15 cellular contexts compared by ENCODE assay signal in genomic region chr2:15963977-15964670, GRCh38. TPM values are rescaled to one million over a fixed set of nuclear protein-coding genes. Genes with fewer than 3 reads are reported as not detected.
DNase-seq lines count a peak whose midpoint lies in the region; ATAC-seq and TF ChIP-seq lines count a peak whose summit lies in the region.
"Had no signal": no experiment of that assay in that cellular context is flagged by ENCODE, and none has a peak within 500 bp of the region (broad histone marks: within the 10 kb centered on the region; RNA-seq: fewer than 3 reads in every experiment).

No MANE protein-coding gene starts in this region.

- H3K4me3 ChIP-seq in BE2C (ENCODE audit: low read depth, low read length), result no peak overlapping the region
- no peak overlapping the region for H3K4me3 ChIP-seq in gastroesophageal sphincter
- H3K4me3 ChIP-seq: A549 had no signal

- H3K4me3 Mint-ChIP-seq in CD4-positive, alpha-beta T cell, result no peak overlapping the region
- no peak overlapping the region for H3K4me3 Mint-ChIP-seq in chondrocyte (ENCODE audit: unreplicated experiment)
- H3K4me3 Mint-ChIP-seq in neural crest cell, result no peak overlapping the region
- H3K4me3 Mint-ChIP-seq: CD14-positive monocyte had no signal

- H3K27me3 ChIP-seq in BE2C (no peaks in the 10 kb centered on the region), gastroesophageal sphincter (no peaks in the 10 kb centered on the region)
- H3K27me3 ChIP-seq in CD4-positive, alpha-beta T cell (ENCODE audit: control insufficient read depth, insufficient read depth, low read length), result no peaks in the 10 kb centered on the region

- no peak overlapping the region for H3K27ac ChIP-seq in CD4-positive, alpha-beta T cell (ENCODE audit: low read depth, low read length)
- H3K27ac ChIP-seq in gastroesophageal sphincter, result no peak overlapping the region
- H3K27ac ChIP-seq: A549 had no signal

- peaks cover 14% of the 10 kb centered on the region for H3K9me3 ChIP-seq in BE2C
- H3K9me3 ChIP-seq in CD4-positive, alpha-beta T cell (ENCODE audit: control insufficient read depth, low read length), result no peaks in the 10 kb centered on the region
- no peaks in the 10 kb centered on the region for H3K9me3 ChIP-seq in gastroesophageal sphincter
- H3K9me3 ChIP-seq: A549 had no signal

- CTCF ChIA-PET in CD4-positive, alpha-beta T cell (lab: Charles Lee), result no interaction called here

- POLR2A ChIA-PET in CD4-positive, alpha-beta T cell (lab: Charles Lee), result no interaction called here

- no peaks in the 10 kb centered on the region for H3K4me1 ChIP-seq in BE2C
- H3K4me1 ChIP-seq in gastroesophageal sphincter, result no peaks in the 10 kb centered on the region
- H3K4me1 ChIP-seq: A549 had no signal

- H3K27ac Mint-ChIP-seq in CD4-positive, alpha-beta T cell, result peak overlapping the region; percentile 68
- no peak overlapping the region for H3K27ac Mint-ChIP-seq in chondrocyte (ENCODE audit: unreplicated experiment)
- peak overlapping the region; percentile 78 for H3K27ac Mint-ChIP-seq in neural crest cell (ENCODE audit: unreplicated experiment)
- H3K27ac Mint-ChIP-seq: CD14-positive monocyte had no signal

- H3K9me3 Mint-ChIP-seq in CD4-positive, alpha-beta T cell, result no peaks in the 10 kb centered on the region
- H3K9me3 Mint-ChIP-seq in chondrocyte (ENCODE audit: low read depth) (no peaks in the 10 kb centered on the region), neural crest cell (peaks cover 2% of the 10 kb centered on the region)

- no peaks in the 10 kb centered on the region for H3K36me3 Mint-ChIP-seq in CD4-positive, alpha-beta T cell (ENCODE audit: low read depth)
- peaks cover 3% of the 10 kb centered on the region for H3K36me3 Mint-ChIP-seq in chondrocyte (ENCODE audit: low read depth)
- H3K36me3 Mint-ChIP-seq in neural crest cell (ENCODE audit: low read depth), result peaks cover 3% of the 10 kb centered on the region
- H3K36me3 Mint-ChIP-seq: CD14-positive monocyte had no signal

- DNase-seq in BE2C (peak; percentile 98), chondrocyte (ENCODE audit: low spot score) (peak; percentile 14), neural crest cell (ENCODE audit: low read depth, low spot score) (no peak), NCI-H1694 (lab: John Stamatoyannopoulos, UW) (no peak)
- DNase-seq in CD4-positive, alpha-beta T cell, result no peak
- no peak for DNase-seq in activated CD8-positive, alpha-beta memory T cell treated with anti-CD3 and anti-CD28 coated beads for 24 hours
- DNase-seq: DMS53, GF-D8 had no signal

- no peaks in the 10 kb centered on the region for H3K27me3 Mint-ChIP-seq in CD4-positive, alpha-beta T cell
- H3K27me3 Mint-ChIP-seq in chondrocyte (ENCODE audit: low read depth) (peaks cover 12% of the 10 kb centered on the region), neural crest cell (ENCODE audit: low read depth) (no peaks in the 10 kb centered on the region)

- no peak for ATAC-seq in CD4-positive, alpha-beta T cell (ENCODE audit: poor library complexity)
- ATAC-seq in gastroesophageal sphincter, result no peak
- ATAC-seq: HCT116 had no signal

- TF ChIP-seq CTCF in BE2C (IDR thresholded peaks at IDR 0.05; ENCODE audit: low read depth, low read length) (no peak), chondrocyte (IDR thresholded peaks at IDR 0.05) (no peak), neural crest cell (conservative IDR thresholded peaks at IDR 0.05) (no peak), gastroesophageal sphincter (IDR thresholded peaks at IDR 0.05) (no peak)
- TF ChIP-seq CTCF in CD4-positive, alpha-beta T cell (IDR thresholded peaks at IDR 0.05), result no peak

- H3K36me3 ChIP-seq in BE2C (no peaks in the 10 kb centered on the region), gastroesophageal sphincter (no peaks in the 10 kb centered on the region)

- 96 to 100% methylated on average over 4 of the region's 5 CpGs for WGBS in gastroesophageal sphincter (ENCODE audit: low coverage in 1 of 2), 2 donors

- peaks cover 48% of the 10 kb centered on the region for H3K4me1 Mint-ChIP-seq in CD4-positive, alpha-beta T cell (ENCODE audit: low read depth)
- H3K4me1 Mint-ChIP-seq in chondrocyte (ENCODE audit: low read depth) (peaks cover 10% of the 10 kb centered on the region), neural crest cell (peaks cover 45% of the 10 kb centered on the region)

- no peak for TF ChIP-seq POLR2A in gastroesophageal sphincter (IDR thresholded peaks at IDR 0.05)

- intact Hi-C loops in CD4-positive, alpha-beta T cell (cut with DNase I, micrococcal nuclease), result no loop called here

- no peak for TF ChIP-seq EP300 in gastroesophageal sphincter (IDR thresholded peaks at IDR 0.05)

RNA-seq across cellular contexts. Expression of gene MYCN, which starts 23.8 kb away (rescaled TPM):
- 1,296 TPM for polyA plus RNA-seq in BE2C (2012; ENCODE audit: insufficient read depth, insufficient read length, low read depth)
- under 1 TPM in 1 of 2 experiments, not detected in 1; 0.19 TPM for total RNA-seq in CD4-positive, alpha-beta T cell
- total RNA-seq in chondrocyte (0.17 to 0.34 TPM in 2 of 3 replicates, not detected in the other), neural crest cell (144 and 149 TPM in 2 replicates), gastroesophageal sphincter (under 1 TPM in 3 of 4 donors, not detected in 1; 0.13 to 0.46 (median 0.35) TPM)
- total RNA-seq: HepG2 had no signal
- polyA plus RNA-seq: A549, AG04450, BJ, CD14-positive monocyte, HepG2 had no signal

Comparison
In these comparisons a context has a peak if more than half of its experiments do, and no peak if none do; other contexts are left out.
1. DNase-seq: peak in BE2C (single experiment) and chondrocyte (single experiment); none in CD4-positive, alpha-beta T cell (0 of 10), neural crest cell (single experiment), activated CD8-positive, alpha-beta memory T cell treated with anti-CD3 and anti-CD28 coated beads for 24 hours (single experiment) and NCI-H1694 (single experiment).
2. RNA of gene MYCN, which starts 23.8 kb away (total RNA-seq): 144 to 149 TPM in neural crest cell; 0.13 to 0.46 TPM in gastroesophageal sphincter, 0.19 TPM in CD4-positive, alpha-beta T cell and 0.17 to 0.34 TPM in chondrocyte; every median in the first group is over 10 times any median in the second.